In the genomic region with DNA sequence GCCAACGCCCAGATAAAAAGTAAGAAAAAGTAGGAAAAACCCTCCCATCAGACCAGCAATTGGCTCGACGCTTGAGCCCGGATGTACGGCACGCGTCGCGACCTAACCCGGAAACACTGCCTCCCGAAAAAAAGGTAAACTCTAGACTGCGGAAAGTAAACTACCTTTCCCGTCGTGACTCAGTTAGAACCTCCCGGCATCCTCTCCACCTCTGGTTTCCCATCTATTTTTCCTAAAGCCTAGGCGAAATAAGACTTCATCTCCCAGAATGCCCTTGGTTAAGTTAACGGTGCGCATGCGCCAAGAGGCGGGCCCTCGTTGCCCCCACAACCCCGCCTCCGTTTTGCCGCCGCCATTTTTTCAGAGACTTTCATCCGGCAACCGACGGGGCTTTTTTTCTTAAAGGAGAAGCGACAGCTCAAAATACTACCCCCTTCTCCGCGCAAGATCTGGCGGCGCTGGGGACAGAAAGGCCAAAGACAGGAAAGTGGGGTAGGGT, we compare ENCODE assay signal across 8 cellular contexts. TPM values are rescaled to one million over a fixed set of nuclear protein-coding genes. Genes with fewer than 3 reads are reported as not detected.
DNase-seq lines count a peak whose midpoint lies in the region; ATAC-seq lines count a peak whose summit lies in the region.

No MANE protein-coding gene starts in this region.

- H3K4me3 Mint-ChIP-seq in activated T-helper 2 cell treated with anti-CD3 and anti-CD28 coated beads, Interferon-gamma antibody, Interleukin-2, Interleukin-4, amounts not matched to agents 10 μg/mL and 5 μg/mL and 100 μg/mL, durations not matched to agents 14 hours and 24 hours and 36 hours (ENCODE audit: low read depth), result peak overlapping the region; percentile 90

- H3K27ac Mint-ChIP-seq in activated T-helper 2 cell treated with anti-CD3 and anti-CD28 coated beads, Interferon-gamma antibody, Interleukin-2, Interleukin-4, amounts not matched to agents 10 μg/mL and 5 μg/mL and 100 μg/mL, durations not matched to agents 14 hours and 24 hours and 36 hours, result peak overlapping the region; percentile 100

- DNase-seq in GM04503 (ENCODE audit: low read depth) (peak; percentile 96), LHCN-M2 (ENCODE audit: low read depth) (peak; percentile 99), RKO (ENCODE audit: low spot score) (peak; percentile 99), fibroblast of gingiva (ENCODE audit: low read depth) (peak; percentile 98), myocyte (ENCODE audit: low read depth) (peak; percentile 99)
- DNase-seq in activated T-helper 2 cell treated with anti-CD3 and anti-CD28 coated beads, Interferon-gamma antibody, Interleukin-2, Interleukin-4, amounts not matched to agents 10 μg/mL and 5 μg/mL and 100 μg/mL, durations not matched to agents 14 hours and 24 hours and 36 hours (ENCODE audit: low spot score), result peak; percentile 92
- DNase-seq in stimulated activated CD8-positive, alpha-beta memory T cell treated with anti-CD3 and anti-CD28 coated beads, Interleukin-7, amount 100 ng/mL, for 4 hours (ENCODE audit: low read depth in 2 of 2), result peak; percentile 89 to 91

- peaks cover 51% of the 10 kb centered on the region for H3K4me1 Mint-ChIP-seq in activated T-helper 2 cell treated with anti-CD3 and anti-CD28 coated beads, Interferon-gamma antibody, Interleukin-2, Interleukin-4, amounts not matched to agents 10 μg/mL and 5 μg/mL and 100 μg/mL, durations not matched to agents 14 hours and 24 hours and 36 hours (ENCODE audit: low read depth)

- no peaks in the 10 kb centered on the region for H3K27me3 Mint-ChIP-seq in activated T-helper 2 cell treated with anti-CD3 and anti-CD28 coated beads, Interferon-gamma antibody, Interleukin-2, Interleukin-4, amounts not matched to agents 10 μg/mL and 5 μg/mL and 100 μg/mL, durations not matched to agents 14 hours and 24 hours and 36 hours (ENCODE audit: low read depth)

- intact Hi-C loops in activated T-helper 2 cell treated with anti-CD3 and anti-CD28 coated beads, Interferon-gamma antibody, Interleukin-2, Interleukin-4, amounts not matched to agents 10 μg/mL and 5 μg/mL and 100 μg/mL, durations not matched to agents 14 hours and 24 hours and 36 hours (cut with micrococcal nuclease), result loop anchor here (1.0 to 10.0 kb wide), 14 partner anchors 34 to 1091 kb away; a partner anchor contains a TSS

- no peaks in the 10 kb centered on the region for H3K9me3 Mint-ChIP-seq in activated T-helper 2 cell treated with anti-CD3 and anti-CD28 coated beads, Interferon-gamma antibody, Interleukin-2, Interleukin-4, amounts not matched to agents 10 μg/mL and 5 μg/mL and 100 μg/mL, durations not matched to agents 14 hours and 24 hours and 36 hours

- no peak for ATAC-seq in GM19035 (IDR thresholded peaks at IDR 0.05; ENCODE audit: unreplicated experiment)

- H3K36me3 Mint-ChIP-seq in activated T-helper 2 cell treated with anti-CD3 and anti-CD28 coated beads, Interferon-gamma antibody, Interleukin-2, Interleukin-4, amounts not matched to agents 10 μg/mL and 5 μg/mL and 100 μg/mL, durations not matched to agents 14 hours and 24 hours and 36 hours (ENCODE audit: low read depth), result peaks cover 52% of the 10 kb centered on the region

RNA-seq across cellular contexts. Expression of a gene that starts 0.7 kb away (rescaled TPM):
- total RNA-seq in LHCN-M2 (2014; rRNA removed), result 75.2 and 87.9 TPM in 2 replicates
- polyA plus RNA-seq in LHCN-M2 (2012), result 29.0 TPM
- total RNA-seq in activated T-helper 2 cell treated with anti-CD3 and anti-CD28 coated beads, Interferon-gamma antibody, Interleukin-2, Interleukin-4, amounts not matched to agents 10 μg/mL and 5 μg/mL and 100 μg/mL, durations not matched to agents 14 hours and 24 hours and 36 hours, result 57.7 and 59.3 TPM in 2 replicates
- 92.5 and 112 TPM in 2 replicates for total RNA-seq in myocyte
- 38.7 TPM for polyA plus RNA-seq in myocyte (2012)

RNA-seq across cellular contexts. Expression of a gene that starts 2.5 kb away (rescaled TPM):
- 55.0 and 57.9 TPM in 2 replicates for total RNA-seq in LHCN-M2 (2014; rRNA removed)
- 31.1 TPM for polyA plus RNA-seq in LHCN-M2 (2012)
- total RNA-seq in activated T-helper 2 cell treated with anti-CD3 and anti-CD28 coated beads, Interferon-gamma antibody, Interleukin-2, Interleukin-4, amounts not matched to agents 10 μg/mL and 5 μg/mL and 100 μg/mL, durations not matched to agents 14 hours and 24 hours and 36 hours, result 115 and 129 TPM in 2 replicates
- total RNA-seq in myocyte, result 6.6 and 10.7 TPM in 2 replicates
- polyA plus RNA-seq in myocyte (2012), result 5.6 TPM

RNA-seq across cellular contexts. Expression of a gene that starts 44.3 kb away (rescaled TPM):
- 1.3 and 2.6 TPM in 2 replicates for total RNA-seq in LHCN-M2 (2014; rRNA removed)
- 0.39 TPM for polyA plus RNA-seq in LHCN-M2 (2012)
- 3.4 and 4.0 TPM in 2 replicates for total RNA-seq in activated T-helper 2 cell treated with anti-CD3 and anti-CD28 coated beads, Interferon-gamma antibody, Interleukin-2, Interleukin-4, amounts not matched to agents 10 μg/mL and 5 μg/mL and 100 μg/mL, durations not matched to agents 14 hours and 24 hours and 36 hours
- 1.7 and 3.0 TPM in 2 replicates for total RNA-seq in myocyte
- 1.9 TPM for polyA plus RNA-seq in myocyte (2012)
